In genomic region chr16:3459401-3460090, GRCh38 we compare ENCODE assay signal across 8 cellular contexts. TPM values are rescaled to one million over a fixed set of nuclear protein-coding genes. Genes with fewer than 3 reads are reported as not detected.
DNase-seq lines count a peak whose midpoint lies in the region; ATAC-seq and TF ChIP-seq lines count a peak whose summit lies in the region.

No MANE protein-coding gene starts in this region.

- peaks cover 42 to 70% (median 62%) of the 10 kb centered on the region in 7 donors for H3K4me1 Mint-ChIP-seq in naive thymus-derived CD4-positive, alpha-beta T cell

- no peaks in the 10 kb centered on the region for H3K27me3 Mint-ChIP-seq in naive thymus-derived CD4-positive, alpha-beta T cell

- H3K27ac Mint-ChIP-seq in naive thymus-derived CD4-positive, alpha-beta T cell = peak overlapping the region; percentile 62 to 97 (median 90)

- peak overlapping the region; percentile 98; the same call in 1 of the 2 replicates for H3K9ac ChIP-seq in BLaER1

- CTCF ChIA-PET in naive thymus-derived CD4-positive, alpha-beta T cell (lab: Charles Lee) = interaction anchor here (1.7 kb wide), 1 partner anchor 327 kb away, joined by 6 read pairs; no protein-coding TSS in a partner anchor

- H3K4me3 Mint-ChIP-seq in naive thymus-derived CD4-positive, alpha-beta T cell = peak overlapping the region; percentile 74 to 97 (median 90)

- peaks cover 30% of the 10 kb centered on the region; the same call in 1 of the 2 replicates for H3K36me3 ChIP-seq in BLaER1
- no peaks in the 10 kb centered on the region for H3K36me3 ChIP-seq in naive thymus-derived CD4-positive, alpha-beta T cell (ENCODE audit: control insufficient read depth in 2 of 3, insufficient read depth in 3 of 3, low read length in 3 of 3)

- H3K36me3 Mint-ChIP-seq in naive thymus-derived CD4-positive, alpha-beta T cell = peaks cover 0 to 9% (median 0%) of the 10 kb centered on the region in 5 donors

- peaks cover 0 to 3% (median 0%) of the 10 kb centered on the region in 11 donors for H3K9me3 Mint-ChIP-seq in naive thymus-derived CD4-positive, alpha-beta T cell

- no peak for ATAC-seq in naive thymus-derived CD4-positive, alpha-beta T cell
- no peak for ATAC-seq in GM19328 (IDR thresholded peaks at IDR 0.05; ENCODE audit: unreplicated experiment)
- no peak for ATAC-seq in HG02678 (IDR thresholded peaks at IDR 0.05; ENCODE audit: unreplicated experiment)

- DNase-seq in M059J (ENCODE audit: low read depth) (peak; percentile 37), coronary artery (ENCODE audit: low spot score) (no peak), COR-L47 (lab: John Stamatoyannopoulos, UW) (no peak), NCI-H1417 treated with DMSO at 0.1 percent for 48 hours (lab: John Stamatoyannopoulos, UW) (no peak)
- peak in 6 of 9 donors; percentile 16 to 30 (median 25) for DNase-seq in naive thymus-derived CD4-positive, alpha-beta T cell

- intact Hi-C loops in naive thymus-derived CD4-positive, alpha-beta T cell (cut with micrococcal nuclease) = loop anchor here (1.0 to 5.0 kb wide), 6 partner anchors 58 to 302 kb away; partner anchors contain the start of genes TIGD7 (in 1 of the 2), ZNF174 (in 1 of the 2), ZNF200 (in 1 of the 2) and ZNF75A (in 1 of the 2)

- TF ChIP-seq CTCF in coronary artery (IDR thresholded peaks at IDR 0.05) = no peak

- H4K20me1 ChIP-seq in BLaER1 = peaks cover 61% of the 10 kb centered on the region

- H3K27me3 ChIP-seq in BLaER1 = no peaks in the 10 kb centered on the region
- H3K27me3 ChIP-seq in naive thymus-derived CD4-positive, alpha-beta T cell (ENCODE audit: control insufficient read depth in 2 of 2, insufficient read depth in 2 of 2, low read length in 2 of 2) = no peaks in the 10 kb centered on the region

- peak overlapping the region; percentile 93 for H3K4me3 ChIP-seq in BLaER1
- peak overlapping the region; percentile 87 for H3K4me3 ChIP-seq in coronary artery
- peak overlapping the region; percentile 84 for H3K4me3 ChIP-seq in naive thymus-derived CD4-positive, alpha-beta T cell (ENCODE audit: low read length)

- peaks cover 61% of the 10 kb centered on the region for H3K4me1 ChIP-seq in BLaER1
- H3K4me1 ChIP-seq in naive thymus-derived CD4-positive, alpha-beta T cell (ENCODE audit: control insufficient read depth in 2 of 2, insufficient read depth in 2 of 2, low read length in 2 of 2) = peaks cover 46 to 49% of the 10 kb centered on the region in 2 donors

- POLR2A ChIA-PET in naive thymus-derived CD4-positive, alpha-beta T cell (lab: Charles Lee) = interaction anchor here (0.9 to 1.5 kb wide), 3 partner anchors 177 to 325 kb away, joined by 3 to 4 read pairs (median 3); partner anchors contain the start of gene ZNF213

- peak overlapping the region; percentile 98 for H3K4me2 ChIP-seq in BLaER1

- no peak overlapping the region for H3K27ac ChIP-seq in BLaER1
- peak overlapping the region; percentile 85 to 94 for H3K27ac ChIP-seq in coronary artery
- H3K27ac ChIP-seq in naive thymus-derived CD4-positive, alpha-beta T cell (ENCODE audit: low read depth, low read length) = peak overlapping the region; percentile 96

- H3K9me3 ChIP-seq in BLaER1 = peaks cover 22% of the 10 kb centered on the region
- H3K9me3 ChIP-seq in naive thymus-derived CD4-positive, alpha-beta T cell (ENCODE audit: control insufficient read depth in 2 of 3, low read length in 3 of 3) = no peaks in the 10 kb centered on the region

RNA-seq across cellular contexts. Expression of gene NAA60, which starts 16.1 kb away (rescaled TPM):
- total RNA-seq in M059J (2014; rRNA removed; shearing (Covaris generic)) = 9.1 and 18.8 TPM in 2 replicates
- 10 to 100 TPM; 38.7 to 63.7 (median 55.3) TPM for total RNA-seq in naive thymus-derived CD4-positive, alpha-beta T cell
- polyA plus RNA-seq in naive thymus-derived CD4-positive, alpha-beta T cell = 10 to 100 TPM; 41.2 to 58.9 TPM

RNA-seq across cellular contexts. Expression of gene ZNF597, which starts 16.2 kb away (rescaled TPM):
- 3.4 and 4.9 TPM in 2 replicates for total RNA-seq in M059J (2014; rRNA removed; shearing (Covaris generic))
- 1 to 10 TPM; 2.2 to 5.9 (median 3.8) TPM for total RNA-seq in naive thymus-derived CD4-positive, alpha-beta T cell
- polyA plus RNA-seq in naive thymus-derived CD4-positive, alpha-beta T cell = 1 to 10 TPM; 1.7 to 2.1 TPM

RNA-seq across cellular contexts. Expression of gene C16orf90, which starts 35.7 kb away (rescaled TPM):
- not detected in 2 replicates for total RNA-seq in M059J (2014; rRNA removed; shearing (Covaris generic))
- not detected for total RNA-seq in naive thymus-derived CD4-positive, alpha-beta T cell
- not detected for polyA plus RNA-seq in naive thymus-derived CD4-positive, alpha-beta T cell

RNA-seq across cellular contexts. Expression of gene CLUAP1, which starts 41.3 kb away (rescaled TPM):
- total RNA-seq in M059J (2014; rRNA removed; shearing (Covaris generic)) = 13.9 and 16.5 TPM in 2 replicates
- total RNA-seq in naive thymus-derived CD4-positive, alpha-beta T cell = 10 to 100 TPM; 16.9 to 33.2 (median 28.0) TPM
- 10 to 100 TPM; 31.5 to 44.2 TPM for polyA plus RNA-seq in naive thymus-derived CD4-positive, alpha-beta T cell

RNA-seq across cellular contexts. Expression of gene ZNF174, which starts 58.5 kb away (rescaled TPM):
- 11.8 and 14.1 TPM in 2 replicates for total RNA-seq in M059J (2014; rRNA removed; shearing (Covaris generic))
- 10 to 100 TPM in 3 of 5 experiments, 1 to 10 TPM in 2; 4.7 to 22.8 (median 13.5) TPM for total RNA-seq in naive thymus-derived CD4-positive, alpha-beta T cell
- 10 to 100 TPM; 11.0 to 26.4 TPM for polyA plus RNA-seq in naive thymus-derived CD4-positive, alpha-beta T cell

Comparison
In these comparisons a context has a peak if more than half of its experiments do, and no peak if none do; other contexts are left out.
1. DNase-seq: peak in M059J (single experiment) and naive thymus-derived CD4-positive, alpha-beta T cell (6 of 9); none in coronary artery (single experiment), COR-L47 (single experiment) and NCI-H1417 treated with DMSO at 0.1 percent for 48 hours (single experiment).
2. Peak in every context shown above with its lines, with median percentiles within 50 percentile points of each other: H3K4me3 ChIP-seq.